ENCODE assay signal across 1 cellular context in genomic region chr14:96461950-96462798, GRCh38.
TF ChIP-seq lines count a peak whose summit lies in the region.

No MANE protein-coding gene starts in this region.

TF ChIP-seq in HepG2, 621 proteins besides CTCF, POLR2A, EP300 and RAD21 (continued from another document and continues in another):
- TF ChIP-seq E2F2 (CRISPR knock-in tag; IDR thresholded peaks at IDR 0.05; ENCODE audit: borderline replicate concordance) (no peak), PRDM4 (CRISPR knock-in tag; IDR thresholded peaks at IDR 0.05; ENCODE audit: borderline replicate concordance) (no peak), RARG (CRISPR knock-in tag; IDR thresholded peaks at IDR 0.05; ENCODE audit: low read depth) (no peak), ZSCAN30 (CRISPR knock-in tag; IDR thresholded peaks at IDR 0.05) (no peak), ZNF280B (CRISPR knock-in tag; IDR thresholded peaks at IDR 0.05; ENCODE audit: borderline replicate concordance) (no peak), ZNF660 (CRISPR knock-in tag; IDR thresholded peaks at IDR 0.05; ENCODE audit: borderline replicate concordance, low read depth) (no peak), KLF13 (CRISPR knock-in tag; IDR thresholded peaks at IDR 0.05) (no peak), SP2 (CRISPR knock-in tag; IDR thresholded peaks at IDR 0.05) (no peak), PHF21A (CRISPR knock-in tag; IDR thresholded peaks at IDR 0.05) (peak; percentile 67), THAP9 (CRISPR knock-in tag; IDR thresholded peaks at IDR 0.05; ENCODE audit: borderline replicate concordance) (no peak), ONECUT2 (CRISPR knock-in tag; IDR thresholded peaks at IDR 0.05) (no peak), ERF (CRISPR knock-in tag; IDR thresholded peaks at IDR 0.05) (no peak), LBX2 (CRISPR knock-in tag; IDR thresholded peaks at IDR 0.05; ENCODE audit: borderline replicate concordance) (no peak), POLR2AphosphoS2 (IDR thresholded peaks at IDR 0.05; ENCODE audit: low read depth, low read length) (no peak), ZNF619 (CRISPR knock-in tag; IDR thresholded peaks at IDR 0.05) (no peak), SNAI1 (CRISPR knock-in tag; IDR thresholded peaks at IDR 0.05; ENCODE audit: borderline replicate concordance) (no peak), BCL6 (CRISPR knock-in tag; IDR thresholded peaks at IDR 0.05) (peak; percentile 63), ARNTL (CRISPR knock-in tag; IDR thresholded peaks at IDR 0.05) (peak; percentile 62; the same call in 1 of the 2 replicates), CREB3 (CRISPR knock-in tag; IDR thresholded peaks at IDR 0.05) (no peak), KAT2B (IDR thresholded peaks at IDR 0.05; ENCODE audit: borderline replicate concordance, low read depth, low read length) (no peak), ZNF605 (CRISPR knock-in tag; IDR thresholded peaks at IDR 0.05) (peak; percentile 62), ZMAT3 (CRISPR knock-in tag; conservative IDR thresholded peaks at IDR 0.05) (no peak), FOXJ3 (CRISPR knock-in tag; IDR thresholded peaks at IDR 0.05; ENCODE audit: borderline replicate concordance) (peak; percentile 84; the same call in 1 of the 2 replicates), TBX2 (CRISPR knock-in tag; IDR thresholded peaks at IDR 0.05; ENCODE audit: borderline replicate concordance) (peak; percentile 78; the same call in 1 of the 2 replicates), NFATC3 (CRISPR knock-in tag; IDR thresholded peaks at IDR 0.05) (no peak), SNAPC4 (CRISPR knock-in tag; IDR thresholded peaks at IDR 0.05) (no peak), EED (CRISPR knock-in tag; IDR thresholded peaks at IDR 0.05) (no peak), ZNF30 (CRISPR knock-in tag; IDR thresholded peaks at IDR 0.05) (no peak), SYNCRIP (IDR thresholded peaks at IDR 0.05; ENCODE audit: insufficient read depth, low read depth, low read length) (no peak), ETV6 (CRISPR knock-in tag; conservative IDR thresholded peaks at IDR 0.05) (no peak), KAT8 (CRISPR knock-in tag; IDR thresholded peaks at IDR 0.05) (peak; percentile 92), SRF (IDR thresholded peaks at IDR 0.05; ENCODE audit: low read depth, low read length) (no peak), ZMAT5 (CRISPR knock-in tag; IDR thresholded peaks at IDR 0.05; ENCODE audit: borderline replicate concordance, low read depth) (no peak), ZNF207 (IDR thresholded peaks at IDR 0.05; ENCODE audit: borderline replicate concordance) (no peak)
- TF ChIP-seq, protein P1, sequence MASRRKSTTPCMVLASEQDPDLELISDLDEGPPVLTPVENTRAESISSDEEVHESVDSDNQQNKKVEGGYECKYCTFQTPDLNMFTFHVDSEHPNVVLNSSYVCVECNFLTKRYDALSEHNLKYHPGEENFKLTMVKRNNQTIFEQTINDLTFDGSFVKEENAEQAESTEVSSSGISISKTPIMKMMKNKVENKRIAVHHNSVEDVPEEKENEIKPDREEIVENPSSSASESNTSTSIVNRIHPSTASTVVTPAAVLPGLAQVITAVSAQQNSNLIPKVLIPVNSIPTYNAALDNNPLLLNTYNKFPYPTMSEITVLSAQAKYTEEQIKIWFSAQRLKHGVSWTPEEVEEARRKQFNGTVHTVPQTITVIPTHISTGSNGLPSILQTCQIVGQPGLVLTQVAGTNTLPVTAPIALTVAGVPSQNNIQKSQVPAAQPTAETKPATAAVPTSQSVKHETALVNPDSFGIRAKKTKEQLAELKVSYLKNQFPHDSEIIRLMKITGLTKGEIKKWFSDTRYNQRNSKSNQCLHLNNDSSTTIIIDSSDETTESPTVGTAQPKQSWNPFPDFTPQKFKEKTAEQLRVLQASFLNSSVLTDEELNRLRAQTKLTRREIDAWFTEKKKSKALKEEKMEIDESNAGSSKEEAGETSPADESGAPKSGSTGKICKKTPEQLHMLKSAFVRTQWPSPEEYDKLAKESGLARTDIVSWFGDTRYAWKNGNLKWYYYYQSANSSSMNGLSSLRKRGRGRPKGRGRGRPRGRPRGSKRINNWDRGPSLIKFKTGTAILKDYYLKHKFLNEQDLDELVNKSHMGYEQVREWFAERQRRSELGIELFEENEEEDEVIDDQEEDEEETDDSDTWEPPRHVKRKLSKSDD (CRISPR knock-in tag; IDR thresholded peaks at IDR 0.05; ENCODE audit: low read depth): no peak
- TF ChIP-seq, protein P2, sequence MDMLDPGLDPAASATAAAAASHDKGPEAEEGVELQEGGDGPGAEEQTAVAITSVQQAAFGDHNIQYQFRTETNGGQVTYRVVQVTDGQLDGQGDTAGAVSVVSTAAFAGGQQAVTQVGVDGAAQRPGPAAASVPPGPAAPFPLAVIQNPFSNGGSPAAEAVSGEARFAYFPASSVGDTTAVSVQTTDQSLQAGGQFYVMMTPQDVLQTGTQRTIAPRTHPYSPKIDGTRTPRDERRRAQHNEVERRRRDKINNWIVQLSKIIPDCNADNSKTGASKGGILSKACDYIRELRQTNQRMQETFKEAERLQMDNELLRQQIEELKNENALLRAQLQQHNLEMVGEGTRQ (IDR thresholded peaks at IDR 0.05; ENCODE audit: low read depth, low read length): peak; percentile 99
- TF ChIP-seq, protein P2 (CRISPR knock-in tag; IDR thresholded peaks at IDR 0.05; ENCODE audit: borderline replicate concordance): peak; percentile 99; the same call in 1 of the 2 replicates
- TF ChIP-seq, protein P3, sequence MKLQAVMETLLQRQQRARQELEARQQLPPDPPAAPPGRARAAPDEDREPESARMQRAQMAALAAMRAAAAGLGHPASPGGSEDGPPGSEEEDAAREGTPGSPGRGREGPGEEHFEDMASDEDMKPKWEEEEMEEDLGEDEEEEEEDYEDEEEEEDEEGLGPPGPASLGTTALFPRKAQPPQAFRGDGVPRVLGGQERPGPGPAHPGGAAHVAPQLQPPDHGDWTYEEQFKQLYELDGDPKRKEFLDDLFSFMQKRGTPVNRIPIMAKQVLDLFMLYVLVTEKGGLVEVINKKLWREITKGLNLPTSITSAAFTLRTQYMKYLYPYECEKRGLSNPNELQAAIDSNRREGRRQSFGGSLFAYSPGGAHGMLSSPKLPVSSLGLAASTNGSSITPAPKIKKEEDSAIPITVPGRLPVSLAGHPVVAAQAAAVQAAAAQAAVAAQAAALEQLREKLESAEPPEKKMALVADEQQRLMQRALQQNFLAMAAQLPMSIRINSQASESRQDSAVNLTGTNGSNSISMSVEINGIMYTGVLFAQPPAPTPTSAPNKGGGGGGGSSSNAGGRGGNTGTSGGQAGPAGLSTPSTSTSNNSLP (IDR thresholded peaks at IDR 0.05; ENCODE audit: low read depth, low read length): 0 out of 2 replicates have a peak, but pooled peaks have one; percentile 18
